In the genomic region with DNA sequence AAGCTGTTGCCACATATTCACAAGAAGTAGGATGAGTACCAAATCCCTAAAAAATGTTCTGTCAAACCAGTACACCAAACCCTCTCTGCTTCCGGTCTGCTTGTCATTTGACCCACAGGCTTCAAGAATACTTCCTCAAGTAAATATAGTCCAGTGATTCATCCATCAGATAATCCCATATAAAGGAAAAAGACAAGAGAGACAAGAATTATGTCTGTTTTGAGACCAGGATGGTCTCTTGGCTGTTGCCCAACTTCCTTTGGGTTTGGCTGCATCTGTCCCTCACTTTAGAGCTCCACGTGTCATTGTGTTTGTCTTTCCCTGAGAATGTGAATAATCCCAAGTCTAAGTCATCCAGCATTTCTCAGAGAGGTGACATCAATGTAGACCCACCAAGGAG, we compare ENCODE assay signal across 17 cellular contexts.
A peak's percentile ranks its signal among the peaks of the same experiment; 100 is the strongest.
DNase-seq lines count a peak whose midpoint lies in the region; ATAC-seq, FAIRE-seq and TF ChIP-seq lines count a peak whose summit lies in the region.
"Had no signal": no experiment of that assay in that cellular context is flagged by ENCODE, and none has a peak within 500 bp of the region (broad histone marks: within the 10 kb centered on the region; RNA-seq: fewer than 3 reads in every experiment).

No MANE protein-coding gene starts in this region.

- no peaks in the 10 kb centered on the region for H3F3A ChIP-seq in PC-3 (ENCODE audit: low read length, unreplicated experiment)

- no peak overlapping the region for H3K4me2 ChIP-seq in PC-3 (ENCODE audit: low read length)
- H3K4me2 ChIP-seq: hepatocyte had no signal

- H4K20me1 ChIP-seq in PC-3 (ENCODE audit: low read length) = no peaks in the 10 kb centered on the region

- TF ChIP-seq POLR2A in GM12891 (IDR thresholded peaks at IDR 0.05; ENCODE audit: low read depth, low read length) = no peak

- POLR2A ChIA-PET in PC-3 (lab: Charles Lee; ENCODE audit: unreplicated experiment) = no interaction called here

- peaks cover 10% of the 10 kb centered on the region for H3K4me1 ChIP-seq in PC-3 (ENCODE audit: insufficient read depth, low read length)
- H3K4me1 ChIP-seq: testis had no signal

- ATAC-seq in PC-3 (peak; percentile 71), HG02763 (IDR thresholded peaks at IDR 0.05; ENCODE audit: unreplicated experiment) (no peak)
- ATAC-seq: activated CD8-positive, alpha-beta memory T cell treated with anti-CD3 and anti-CD28 coated beads, Interleukin-2, amount 10 ng/mL, durations not matched to agents 7 days and 5 days; left cardiac atrium had no signal

- CTCF ChIA-PET in PC-3 (lab: Charles Lee) = no interaction called here

- H2AFZ ChIP-seq in PC-3 (ENCODE audit: low read length) = no peak overlapping the region
- H2AFZ ChIP-seq: hepatocyte had no signal

- H3K27me3 ChIP-seq in PC-3 (ENCODE audit: low read length) = no peaks in the 10 kb centered on the region
- H3K27me3 ChIP-seq: hepatocyte, testis had no signal

- intact Hi-C loops in PC-3 (cut with micrococcal nuclease) = no loop called here

- no peak overlapping the region for H3K4me3 ChIP-seq in PC-3 (ENCODE audit: low read length)
- no peak overlapping the region for H3K4me3 ChIP-seq in skeletal muscle cell (ENCODE audit: low read depth, low read length)
- H3K4me3 ChIP-seq: hepatocyte, testis had no signal

- DNase-seq in GM12891 (ENCODE audit: insufficient read length, low spot score) (no peak), PC-3 (peak; percentile 77), dermis blood vessel endothelial cell (peak; percentile 7), skeletal muscle cell (ENCODE audit: low read depth) (peak; percentile 72), NCI-H1436 treated with DMSO at 0.1 percent for 48 hours (lab: John Stamatoyannopoulos, UW) (no peak)
- no peak for DNase-seq in activated CD4-positive, alpha-beta T cell treated with anti-CD3 and anti-CD28 coated beads, Interleukin-2, amount 50 U/mL, for 4 hours
- DNase-seq: activated CD4-positive, CD25-positive, alpha-beta regulatory T cell; activated CD8-positive, alpha-beta memory T cell treated with anti-CD3 and anti-CD28 coated beads, Interleukin-2, amount 10 ng/mL, durations not matched to agents 7 days and 5 days; activated naive CD4-positive, alpha-beta T cell treated with anti-CD3 and anti-CD28 coated beads, Interleukin-2, amount 10 ng/mL, durations not matched to agents 7 days and 5 days; C1 segment of cervical spinal cord; left cardiac atrium; NCI-H2171; posterior cingulate gyrus; testis had no signal

- H3K9me3 ChIP-seq in PC-3 (ENCODE audit: low read length) = no peaks in the 10 kb centered on the region
- H3K9me3 ChIP-seq: testis had no signal

- no TSS peak for BruUV-seq in PC-3 (replicated peaks; lab: Mats Ljungman, UMichigan)

- FAIRE-seq in GM12891 (lab: Jason Lieb, UNC) = peak; percentile 20
- FAIRE-seq: HTR-8/SVneo had no signal

- TF ChIP-seq CTCF in PC-3 (conservative IDR thresholded peaks at IDR 0.05; ENCODE audit: low read depth, low read length) = no peak

- H3K36me3 ChIP-seq in PC-3 (ENCODE audit: low read depth, low read length) = no peaks in the 10 kb centered on the region

- no peak overlapping the region for H3K27ac ChIP-seq in PC-3 (ENCODE audit: low read length)
- H3K27ac ChIP-seq: hepatocyte, testis had no signal

- H3K9me2 ChIP-seq in PC-3 (replicated peaks; ENCODE audit: low read length) = no peaks in the 10 kb centered on the region

- H3K9ac ChIP-seq in PC-3 (ENCODE audit: low read length) = no peak overlapping the region

- no peaks in the 10 kb centered on the region for H3K79me2 ChIP-seq in PC-3 (ENCODE audit: low read length)
- H3K79me2 ChIP-seq: hepatocyte had no signal

TF ChIP-seq in GM12891, 5 proteins besides CTCF, POLR2A, EP300 and RAD21:
- TF ChIP-seq POU2F2 (IDR thresholded peaks at IDR 0.05; ENCODE audit: low read depth, low read length) (no peak), SPI1 (IDR thresholded peaks at IDR 0.05; ENCODE audit: low read depth, low read length) (no peak), POLR2AphosphoS5 (IDR thresholded peaks at IDR 0.05; ENCODE audit: low read depth, low read length) (no peak), TAF1 (IDR thresholded peaks at IDR 0.05; ENCODE audit: low read depth, low read length) (no peak)

Comparison
In these comparisons a context has a peak if more than half of its experiments do, and no peak if none do; other contexts are left out.
1. DNase-seq: peak in PC-3 (single experiment), dermis blood vessel endothelial cell (single experiment) and skeletal muscle cell (single experiment); none in GM12891 (single experiment), activated CD4-positive, alpha-beta T cell treated with anti-CD3 and anti-CD28 coated beads, Interleukin-2, amount 50 U/mL, for 4 hours (0 of 2) and NCI-H1436 treated with DMSO at 0.1 percent for 48 hours (single experiment).